15 cellular contexts compared by ENCODE assay signal in genomic region chr10:113071446-113071845, GRCh38.
DNase-seq lines count a peak whose midpoint lies in the region; ATAC-seq, FAIRE-seq and TF ChIP-seq lines count a peak whose summit lies in the region.
"Had no signal": no experiment of that assay in that cellular context is flagged by ENCODE, and none has a peak within 500 bp of the region (broad histone marks: within the 10 kb centered on the region; RNA-seq: fewer than 3 reads in every experiment).

No MANE protein-coding gene starts in this region.

- POLR2A ChIA-PET in GM10248 (lab: Yijun Ruan, JAX) = no interaction called here
- POLR2A ChIA-PET in activated CD4-positive, alpha-beta memory T cell treated with anti-CD3 and anti-CD28 coated beads for 36 hours (lab: Charles Lee) = no interaction called here

- CTCF ChIA-PET in Calu3 (lab: Charles Lee) = interaction anchor here (0.6 kb wide), 1 partner anchor 52 kb away, joined by 3 read pairs; no protein-coding TSS in a partner anchor
- CTCF ChIA-PET in GM10248 (lab: Yijun Ruan, JAX) = no interaction called here
- CTCF ChIA-PET in activated CD4-positive, alpha-beta memory T cell treated with anti-CD3 and anti-CD28 coated beads for 36 hours (lab: Charles Lee) = no interaction called here

- no peaks in the 10 kb centered on the region for H3K27me3 ChIP-seq in left ventricle myocardium inferior (ENCODE audit: low read depth)
- H3K27me3 ChIP-seq in pancreas = no peaks in the 10 kb centered on the region
- H3K27me3 ChIP-seq in gastrocnemius medialis = no peaks in the 10 kb centered on the region

- DNase-seq in Calu3 = no peak
- DNase-seq in amniotic epithelial cell (ENCODE audit: low read depth) = peak; percentile 37
- peak; percentile 81 for DNase-seq in left ventricle myocardium inferior
- DNase-seq in pancreas = peak; percentile 84 to 95 (median 88)
- no peak for DNase-seq in GM10248 (ENCODE audit: extremely low spot score)
- no peak for DNase-seq in activated CD4-positive, alpha-beta memory T cell treated with anti-CD3 and anti-CD28 coated beads for 36 hours
- no peak for DNase-seq in gastrocnemius medialis
- no peak for DNase-seq in COLO829 (ENCODE audit: low spot score)
- DNase-seq: activated CD4-positive, alpha-beta memory T cell treated with anti-CD3 and anti-CD28 coated beads, Interleukin-2, amount 10 ng/mL, durations not matched to agents 7 days and 5 days; activated naive CD4-positive, alpha-beta T cell treated with Interleukin-2 at 50 U/mL for 16 hours; EL had no signal

- in situ Hi-C loops in gastrocnemius medialis (cut with MboI; ENCODE audit: low sequenced_read_pairs in 4 of 4) = no loop called here

- H3K9me3 Mint-ChIP-seq in Calu3 (ENCODE audit: low read depth, unreplicated experiment) = no peaks in the 10 kb centered on the region
- no peaks in the 10 kb centered on the region for H3K9me3 Mint-ChIP-seq in activated CD4-positive, alpha-beta memory T cell treated with anti-CD3 and anti-CD28 coated beads for 36 hours
- H3K9me3 Mint-ChIP-seq: activated CD4-positive, alpha-beta memory T cell treated with anti-CD3 and anti-CD28 coated beads, Interleukin-2, amount 10 ng/mL, durations not matched to agents 7 days and 5 days; neural crest cell had no signal

- TF ChIP-seq CTCF in Calu3 (IDR thresholded peaks at IDR 0.05; ENCODE audit: unreplicated experiment) = no peak
- TF ChIP-seq CTCF in left ventricle myocardium inferior (IDR thresholded peaks at IDR 0.05; ENCODE audit: borderline replicate concordance) = no peak
- no peak for TF ChIP-seq CTCF in pancreas (IDR thresholded peaks at IDR 0.05)
- no peak for TF ChIP-seq CTCF in GM10248 (IDR thresholded peaks at IDR 0.05; ENCODE audit: control extremely low read depth, extremely low read depth, low read depth, missing control alignments)
- no peak for TF ChIP-seq CTCF in gastrocnemius medialis (IDR thresholded peaks at IDR 0.05 in 4 of 5, conservative IDR thresholded peaks at IDR 0.05 in 1 of 5)

- H3K27ac Mint-ChIP-seq in Calu3 (ENCODE audit: unreplicated experiment) = peak overlapping the region; percentile 88
- H3K27ac Mint-ChIP-seq in activated CD4-positive, alpha-beta memory T cell treated with anti-CD3 and anti-CD28 coated beads for 36 hours = no peak overlapping the region
- H3K27ac Mint-ChIP-seq: activated CD4-positive, alpha-beta memory T cell treated with anti-CD3 and anti-CD28 coated beads, Interleukin-2, amount 10 ng/mL, durations not matched to agents 7 days and 5 days had no signal

- H3K9me3 ChIP-seq in left ventricle myocardium inferior (replicated peaks) = no peaks in the 10 kb centered on the region
- H3K9me3 ChIP-seq in pancreas = no peaks in the 10 kb centered on the region
- H3K9me3 ChIP-seq in gastrocnemius medialis = no peaks in the 10 kb centered on the region

- 5 to 24% methylated on average over 7 of the region's 7 CpGs for WGBS in pancreas, 2 donors

- no peaks in the 10 kb centered on the region for H3K27me3 Mint-ChIP-seq in Calu3 (ENCODE audit: unreplicated experiment)
- H3K27me3 Mint-ChIP-seq in activated CD4-positive, alpha-beta memory T cell treated with anti-CD3 and anti-CD28 coated beads for 36 hours = no peaks in the 10 kb centered on the region

- H3K4me1 Mint-ChIP-seq in Calu3 (ENCODE audit: low read depth, unreplicated experiment) = peaks cover 32% of the 10 kb centered on the region
- H3K4me1 Mint-ChIP-seq in activated CD4-positive, alpha-beta memory T cell treated with anti-CD3 and anti-CD28 coated beads for 36 hours (ENCODE audit: low read depth) = no peaks in the 10 kb centered on the region
- H3K4me1 Mint-ChIP-seq: activated CD4-positive, alpha-beta memory T cell treated with anti-CD3 and anti-CD28 coated beads, Interleukin-2, amount 10 ng/mL, durations not matched to agents 7 days and 5 days had no signal

- FAIRE-seq in pancreas (lab: Jason Lieb, UNC) = no peak
- FAIRE-seq: colon, GM18507, K562 had no signal

- peaks cover 28% of the 10 kb centered on the region for H3K36me3 Mint-ChIP-seq in Calu3 (ENCODE audit: insufficient read depth, unreplicated experiment)
- H3K36me3 Mint-ChIP-seq in activated CD4-positive, alpha-beta memory T cell treated with anti-CD3 and anti-CD28 coated beads for 36 hours = no peaks in the 10 kb centered on the region

- H3K4me3 Mint-ChIP-seq in Calu3 (ENCODE audit: low read depth, unreplicated experiment) = peak overlapping the region; percentile 32
- no peak overlapping the region for H3K4me3 Mint-ChIP-seq in activated CD4-positive, alpha-beta memory T cell treated with anti-CD3 and anti-CD28 coated beads for 36 hours
- H3K4me3 Mint-ChIP-seq: activated CD4-positive, alpha-beta memory T cell treated with anti-CD3 and anti-CD28 coated beads, Interleukin-2, amount 10 ng/mL, durations not matched to agents 7 days and 5 days; neural crest cell had no signal

- H3K4me1 ChIP-seq in left ventricle myocardium inferior (peaks cover 60% of the 10 kb centered on the region), pancreas (peaks cover 5 to 28% (median 26%) of the 10 kb centered on the region in 3 donors), gastrocnemius medialis (peaks cover 4 to 14% of the 10 kb centered on the region in 2 donors)

- ATAC-seq in pancreas (peak; percentile 86 to 90 (median 88)), gastrocnemius medialis (no peak)
- ATAC-seq: K562 had no signal

- H3K27ac ChIP-seq in left ventricle myocardium inferior (replicated peaks) = peak overlapping the region; percentile 59
- H3K27ac ChIP-seq in pancreas = peak overlapping the region in 3 of 4 donors; percentile 11 to 50 (median 28)
- no peak overlapping the region for H3K27ac ChIP-seq in gastrocnemius medialis

- no peak for TF ChIP-seq POLR2A in gastrocnemius medialis (IDR thresholded peaks at IDR 0.05)

- H3K4me3 ChIP-seq in left ventricle myocardium inferior (no peak overlapping the region), pancreas (no peak overlapping the region), gastrocnemius medialis (no peak overlapping the region)
- H3K4me3 ChIP-seq: K562 had no signal

- BruUV-seq in Calu3 (replicated peaks; lab: Mats Ljungman, UMichigan) = no TSS peak

- intact Hi-C loops in Calu3 (cut with micrococcal nuclease; ENCODE audit: unreplicated experiment) = loop anchor here (5.0 kb wide), 1 partner anchor 114 kb away; no protein-coding TSS in a partner anchor
- intact Hi-C loops in left ventricle myocardium inferior (cut with micrococcal nuclease) = no loop called here
- intact Hi-C loops in pancreas (cut with DNase I) = no loop called here
- intact Hi-C loops in activated CD4-positive, alpha-beta memory T cell treated with anti-CD3 and anti-CD28 coated beads for 36 hours (cut with micrococcal nuclease) = no loop called here
- intact Hi-C loops in gastrocnemius medialis (cut with DNase I; ENCODE audit: low total_unique reads) = no loop called here

- H3K36me3 ChIP-seq in left ventricle myocardium inferior (no peaks in the 10 kb centered on the region), pancreas (no peaks in the 10 kb centered on the region), gastrocnemius medialis (no peaks in the 10 kb centered on the region)

Comparison
In these comparisons a context has a peak if more than half of its experiments do, and no peak if none do; other contexts are left out.
1. DNase-seq: peak in amniotic epithelial cell (single experiment), left ventricle myocardium inferior (single experiment) and pancreas (6 of 6); none in Calu3 (single experiment), GM10248 (single experiment), activated CD4-positive, alpha-beta memory T cell treated with anti-CD3 and anti-CD28 coated beads for 36 hours (single experiment), gastrocnemius medialis (0 of 2) and COLO829 (single experiment).
2. H3K27ac ChIP-seq: peak in left ventricle myocardium inferior (single experiment) and pancreas (3 of 4); none in gastrocnemius medialis (0 of 4).
3. ATAC-seq: peak in pancreas (4 of 4); none in gastrocnemius medialis (0 of 2).